In the genomic region with DNA sequence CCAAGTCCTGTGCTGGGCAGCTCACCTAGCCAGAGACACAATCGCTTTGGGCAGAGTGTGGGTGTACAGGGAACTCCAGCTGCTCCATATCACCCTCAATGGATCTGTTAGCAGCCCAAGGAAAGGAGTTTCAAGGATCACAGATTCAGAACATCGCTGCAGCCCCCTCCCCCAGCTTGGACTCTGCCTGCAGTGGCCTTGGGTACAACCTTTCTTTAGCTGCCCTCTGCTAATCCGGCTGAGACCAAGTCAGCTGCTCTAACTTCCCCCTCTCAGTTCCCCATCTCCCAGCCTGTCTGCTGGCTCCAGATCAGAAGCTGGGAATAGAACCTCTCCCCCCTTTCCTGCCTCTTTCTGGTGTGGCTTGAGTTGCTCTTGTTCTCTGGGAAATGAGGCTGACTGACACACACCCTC, we compare ENCODE assay signal across 11 cellular contexts. TPM values are rescaled to one million over a fixed set of nuclear protein-coding genes. Genes with fewer than 3 reads are reported as not detected.
DNase-seq lines count a peak whose midpoint lies in the region; ATAC-seq and TF ChIP-seq lines count a peak whose summit lies in the region.
"Had no signal": no experiment of that assay in that cellular context is flagged by ENCODE, and none has a peak within 500 bp of the region (broad histone marks: within the 10 kb centered on the region; RNA-seq: fewer than 3 reads in every experiment).

No MANE protein-coding gene starts in this region.

- H3K4me1 Mint-ChIP-seq in activated CD8-positive, alpha-beta T cell treated with anti-CD3 and anti-CD28 coated beads for 36 hours (ENCODE audit: low read depth), result peaks cover 13% of the 10 kb centered on the region

- no peak overlapping the region for H3K18ac ChIP-seq in IMR-90 (ENCODE audit: low read depth, low read length)

- H2BK120ac ChIP-seq in IMR-90 (ENCODE audit: low read depth, low read length), result no peak overlapping the region

- in situ Hi-C loops in IMR-90 (cut with MboI; ENCODE audit: low sequenced_read_pairs), result no loop called here

- peak overlapping the region; percentile 38 for H2AK9ac ChIP-seq in IMR-90 (replicated peaks; ENCODE audit: low read depth, low read length, poor library complexity)

- H3K23ac ChIP-seq in IMR-90 (ENCODE audit: low read depth, low read length), result no peak overlapping the region

- no peaks in the 10 kb centered on the region for H4K20me1 ChIP-seq in IMR-90 (ENCODE audit: insufficient read depth, low read length)

- no peak overlapping the region for H4K8ac ChIP-seq in IMR-90 (ENCODE audit: low read depth in 2 of 2, low read length in 2 of 2)

- H3K36me3 ChIP-seq in IMR-90 (ENCODE audit: control insufficient read depth, insufficient read depth, low read length) (no peaks in the 10 kb centered on the region), iPS-18a (ENCODE audit: control insufficient read depth, low read depth, low read length) (no peaks in the 10 kb centered on the region), skeletal muscle tissue (ENCODE audit: control insufficient read depth in 3 of 3, insufficient read depth in 3 of 3, low read length in 3 of 3) (peaks cover 6 to 14% (median 12%) of the 10 kb centered on the region in 3 donors)

- dilution Hi-C loops in IMR-90 (cut with HindIII; ENCODE audit: low sequenced_read_pairs, unreplicated experiment), result no loop called here

- no peak overlapping the region for H3K4ac ChIP-seq in IMR-90 (ENCODE audit: low read depth, low read length)

- H3K4me3 ChIP-seq in IMR-90 (ENCODE audit: insufficient read depth, low read depth, low read length) (no peak overlapping the region), iPS-18a (ENCODE audit: low read length) (peak overlapping the region; percentile 69), skeletal muscle tissue (ENCODE audit: low read length in 3 of 3) (peak overlapping the region; percentile 55 to 78 (median 66))

- H3K4me3 Mint-ChIP-seq in activated CD8-positive, alpha-beta T cell treated with anti-CD3 and anti-CD28 coated beads for 36 hours, result peak overlapping the region; percentile 74

- POLR2A ChIA-PET in IMR-90 (lab: Charles Lee; ENCODE audit: unreplicated experiment), result interaction anchor here (0.7 kb wide), 1 partner anchor 1394 kb away, joined by 3 read pairs; no protein-coding TSS in a partner anchor
- POLR2A ChIA-PET in activated CD8-positive, alpha-beta T cell treated with anti-CD3 and anti-CD28 coated beads for 36 hours (lab: Charles Lee), result interaction anchor here (0.9 to 1.2 kb wide), 3 partner anchors 21 to 104 kb away, joined by 3 to 4 read pairs (median 3); no protein-coding TSS in a partner anchor

- H3K9me3 Mint-ChIP-seq in activated CD8-positive, alpha-beta T cell treated with anti-CD3 and anti-CD28 coated beads for 36 hours, result no peaks in the 10 kb centered on the region

- ATAC-seq in IMR-90 (ENCODE audit: low read depth) (no peak), GM21619 (IDR thresholded peaks at IDR 0.05; ENCODE audit: unreplicated experiment) (no peak), HG03520 (IDR thresholded peaks at IDR 0.05; ENCODE audit: unreplicated experiment) (no peak)
- no peak for ATAC-seq in activated CD8-positive, alpha-beta T cell treated with anti-CD3 and anti-CD28 coated beads for 36 hours
- ATAC-seq: body of pancreas, Panc1 had no signal

- no peak overlapping the region for H3K27ac Mint-ChIP-seq in activated CD8-positive, alpha-beta T cell treated with anti-CD3 and anti-CD28 coated beads for 36 hours

- no peak overlapping the region for H2BK15ac ChIP-seq in IMR-90 (ENCODE audit: low read depth, low read length)

- peak overlapping the region; percentile 43; the same call in 1 of the 2 replicates for H3K4me2 ChIP-seq in IMR-90 (ENCODE audit: low read depth, low read length)

- CTCF ChIA-PET in IMR-90 (lab: Yijun Ruan, JAX), result no interaction called here
- CTCF ChIA-PET in activated CD8-positive, alpha-beta T cell treated with anti-CD3 and anti-CD28 coated beads for 36 hours (lab: Charles Lee), result interaction anchor here (2.9 kb wide), 1 partner anchor 22 kb away, joined by 15 read pairs; no protein-coding TSS in a partner anchor

- no peak overlapping the region for H4K5ac ChIP-seq in IMR-90 (ENCODE audit: low read depth, low read length)

- WGBS in IMR-90 (ENCODE audit: extremely low coverage in 2 of 2, insufficient read length in 1 of 2), 2 experiments, result no CpG with 5 or more reads among the region's 3 CpGs

- peaks cover 3% of the 10 kb centered on the region; the same call in 1 of the 2 replicates for H3K9me1 ChIP-seq in IMR-90 (ENCODE audit: insufficient read depth, low read length)

- H3K56ac ChIP-seq in IMR-90 (ENCODE audit: extremely low read depth, insufficient read depth, low read length), result no peak overlapping the region

- H3K4me1 ChIP-seq in IMR-90 (ENCODE audit: control insufficient read depth, insufficient read depth, low read length), result peaks cover 3% of the 10 kb centered on the region
- no peaks in the 10 kb centered on the region for H3K4me1 ChIP-seq in iPS-18a (ENCODE audit: control insufficient read depth, low read depth, low read length)
- H3K4me1 ChIP-seq in skeletal muscle tissue (ENCODE audit: control insufficient read depth in 3 of 3, insufficient read depth in 3 of 3, low read length in 3 of 3), result peaks cover 15 to 32% (median 31%) of the 10 kb centered on the region in 3 donors

- DNase-seq in IMR-90 (no peak), NCI-H748 (lab: John Stamatoyannopoulos, UW; ENCODE audit: unreplicated experiment) (no peak)
- DNase-seq in activated CD8-positive, alpha-beta T cell treated with anti-CD3 and anti-CD28 coated beads for 36 hours, result no peak
- DNase-seq in effector CD4-positive, alpha-beta T cell, result no peak
- DNase-seq: left cardiac atrium had no signal

- no peak overlapping the region for H4K91ac ChIP-seq in IMR-90 (ENCODE audit: insufficient read depth, low read depth, low read length)

- TF ChIP-seq RAD21 in IMR-90 (IDR thresholded peaks at IDR 0.05; ENCODE audit: low read length), result no peak

- no peaks in the 10 kb centered on the region for H3K27me3 Mint-ChIP-seq in activated CD8-positive, alpha-beta T cell treated with anti-CD3 and anti-CD28 coated beads for 36 hours

- H3K27me3 ChIP-seq in IMR-90 (ENCODE audit: control insufficient read depth, insufficient read depth, low read length), result peaks cover 12% of the 10 kb centered on the region; the same call in 1 of the 2 replicates
- peaks cover 30% of the 10 kb centered on the region for H3K27me3 ChIP-seq in iPS-18a (ENCODE audit: control insufficient read depth, insufficient read depth, low read length)
- no peaks in the 10 kb centered on the region for H3K27me3 ChIP-seq in skeletal muscle tissue (ENCODE audit: control insufficient read depth in 3 of 3, insufficient read depth in 3 of 3, low read length in 3 of 3)
- H3K27me3 ChIP-seq: body of pancreas had no signal

- H2AK5ac ChIP-seq in IMR-90 (ENCODE audit: low read depth, low read length), result no peak overlapping the region

- no TSS peak for BruUV-seq in IMR-90 (replicated peaks; lab: Mats Ljungman, UMichigan)

- H3K9me3 ChIP-seq in IMR-90 (ENCODE audit: control insufficient read depth, insufficient read depth, low read length) (no peaks in the 10 kb centered on the region), iPS-18a (ENCODE audit: control insufficient read depth, low read depth, low read length) (no peaks in the 10 kb centered on the region), skeletal muscle tissue (ENCODE audit: control insufficient read depth in 3 of 3, low read length in 3 of 3) (no peaks in the 10 kb centered on the region)
- H3K9me3 ChIP-seq: body of pancreas had no signal

- peak overlapping the region; percentile 96 for H2AFZ ChIP-seq in IMR-90 (replicated peaks; ENCODE audit: low read length, poor library complexity)

- intact Hi-C loops in IMR-90 (cut with micrococcal nuclease), result no loop called here
- intact Hi-C loops in activated CD8-positive, alpha-beta T cell treated with anti-CD3 and anti-CD28 coated beads for 36 hours (cut with micrococcal nuclease), result no loop called here

- no peak overlapping the region for H2BK20ac ChIP-seq in IMR-90 (ENCODE audit: low read depth, low read length)

- H3K14ac ChIP-seq in IMR-90 (replicated peaks; ENCODE audit: low read depth, low read length), result no peak overlapping the region

- no peak overlapping the region for H3K27ac ChIP-seq in IMR-90 (ENCODE audit: insufficient read depth, low read length)
- no peak overlapping the region for H3K27ac ChIP-seq in iPS-18a (ENCODE audit: low read length)
- H3K27ac ChIP-seq in skeletal muscle tissue (ENCODE audit: low read depth, low read length), result peak overlapping the region; percentile 63

- H3K79me1 ChIP-seq in IMR-90 (ENCODE audit: low read depth in 1 of 2, low read length in 2 of 2), result no peaks in the 10 kb centered on the region

- no peak overlapping the region for H3K9ac ChIP-seq in IMR-90 (ENCODE audit: low read depth, low read length)
- no peak overlapping the region for H3K9ac ChIP-seq in iPS-18a (ENCODE audit: low read length)
- H3K9ac ChIP-seq in skeletal muscle tissue (ENCODE audit: low read depth in 1 of 3, low read length in 3 of 3), result peak overlapping the region in 2 of 3 donors; percentile 72 to 84

- TF ChIP-seq POLR2A in IMR-90 (IDR thresholded peaks at IDR 0.05; ENCODE audit: low read depth, low read length), result no peak

- H3K36me3 Mint-ChIP-seq in activated CD8-positive, alpha-beta T cell treated with anti-CD3 and anti-CD28 coated beads for 36 hours (ENCODE audit: low read depth), result no peaks in the 10 kb centered on the region

- H2BK5ac ChIP-seq in IMR-90 (ENCODE audit: low read depth, low read length, poor library complexity, severe bottlenecking), result no peak overlapping the region

- TF ChIP-seq CTCF in IMR-90 (conservative IDR thresholded peaks at IDR 0.05; ENCODE audit: low read depth, low read length), result no peak
- TF ChIP-seq CTCF in activated CD8-positive, alpha-beta T cell treated with anti-CD3 and anti-CD28 coated beads for 36 hours (IDR thresholded peaks at IDR 0.05), result no peak

TF ChIP-seq in IMR-90, 13 proteins besides CTCF, POLR2A, EP300 and RAD21 (continues in another document):
- TF ChIP-seq CHD1 (IDR thresholded peaks at IDR 0.05; ENCODE audit: low read depth, low read length) (no peak), FOS (IDR thresholded peaks at IDR 0.05; ENCODE audit: low read depth, low read length) (no peak), BHLHE40 (IDR thresholded peaks at IDR 0.05; ENCODE audit: low read depth, low read length) (no peak), MAFK (IDR thresholded peaks at IDR 0.05; ENCODE audit: low read depth, low read length) (no peak)

RNA-seq across cellular contexts. Expression of a gene that starts 1.3 kb away (rescaled TPM):
- total RNA-seq in IMR-90 (2012; rRNA removed) (0.28 and 0.36 TPM in 2 replicates), skeletal muscle tissue (3.1 TPM)
- 0.30 and 0.31 TPM in 2 replicates for polyA plus RNA-seq in IMR-90 (2012; rRNA removed)
- 0.41 and 0.45 TPM in 2 replicates for polyA plus RNA-seq in IMR-90 (2012; cell fraction: cytosol; rRNA removed)
- 0.29 and 0.30 TPM in 2 replicates for polyA plus RNA-seq in IMR-90 (2012; cell fraction: nucleus; rRNA removed; ENCODE audit: low replicate concordance)
- total RNA-seq in activated CD8-positive, alpha-beta T cell treated with anti-CD3 and anti-CD28 coated beads for 36 hours, result under 1 TPM; 0.11 to 0.34 TPM

RNA-seq across cellular contexts. Expression of a gene that starts 26.1 kb away (rescaled TPM):
- total RNA-seq in IMR-90 (2012; rRNA removed), result not detected in 2 replicates
- not detected in 2 replicates for polyA plus RNA-seq in IMR-90 (2012; rRNA removed)
- polyA plus RNA-seq in IMR-90 (2012; cell fraction: cytosol; rRNA removed), result not detected in 2 replicates
- not detected in 2 replicates for polyA plus RNA-seq in IMR-90 (2012; cell fraction: nucleus; rRNA removed; ENCODE audit: low replicate concordance)
- 1 to 10 TPM in 1 of 2 experiments, under 1 TPM in 1; 0.43 to 1.4 TPM for total RNA-seq in activated CD8-positive, alpha-beta T cell treated with anti-CD3 and anti-CD28 coated beads for 36 hours
- total RNA-seq in skeletal muscle tissue, result 7.3 TPM
- total RNA-seq: body of pancreas had no signal

Comparison
In these comparisons a context has a peak if more than half of its experiments do, and no peak if none do; other contexts are left out.
1. H3K9ac ChIP-seq: peak in skeletal muscle tissue (2 of 3); none in IMR-90 (single experiment) and iPS-18a (single experiment).